In genomic region chr19:889662-890295, GRCh38 we compare ENCODE assay signal across 1 cellular context.
TF ChIP-seq lines count a peak whose summit lies in the region.

No MANE protein-coding gene starts in this region.

TF ChIP-seq in K562, 482 proteins besides CTCF, POLR2A, EP300 and RAD21:
- peak; percentile 44; the same call in 1 of the 2 replicates for TF ChIP-seq RBFOX2 (IDR thresholded peaks at IDR 0.05; ENCODE audit: low read depth, low read length)
- TF ChIP-seq POLR2G (IDR thresholded peaks at IDR 0.05; ENCODE audit: low read depth, low read length) = peak; percentile 60
- TF ChIP-seq NCOA6 (IDR thresholded peaks at IDR 0.05) = no peak
TF ChIP-seq in K562: peak in this region for 2.
